ENCODE assay signal across 9 cellular contexts in genomic region chr3:137867611-137868010, GRCh38.
"Had no signal": no experiment of that assay in that cellular context is flagged by ENCODE, and none has a peak within 500 bp of the region (broad histone marks: within the 10 kb centered on the region; RNA-seq: fewer than 3 reads in every experiment).

No MANE protein-coding gene starts in this region.

- H3K4me2 ChIP-seq: GM23338 had no signal

- H3K4me3 ChIP-seq: GM23248, GM23338, HAP-1 had no signal

- H3K9me3 ChIP-seq: HAP-1 had no signal

- H3K27ac ChIP-seq: GM23248 had no signal

- H3K4me3 Mint-ChIP-seq: GM23338, H9, HFFc6 had no signal

- H2AFZ ChIP-seq: GM23248, GM23338 had no signal

- H3K9ac ChIP-seq: GM23248 had no signal

- H3K27ac Mint-ChIP-seq: GM23338, HFFc6 had no signal

- ATAC-seq: HCT116 had no signal

- DNase-seq: GM23248, GOT3, H7, HCEC 1CT, HFFc6 had no signal

- H3K36me3 ChIP-seq: HAP-1 had no signal
